In the genomic region with DNA sequence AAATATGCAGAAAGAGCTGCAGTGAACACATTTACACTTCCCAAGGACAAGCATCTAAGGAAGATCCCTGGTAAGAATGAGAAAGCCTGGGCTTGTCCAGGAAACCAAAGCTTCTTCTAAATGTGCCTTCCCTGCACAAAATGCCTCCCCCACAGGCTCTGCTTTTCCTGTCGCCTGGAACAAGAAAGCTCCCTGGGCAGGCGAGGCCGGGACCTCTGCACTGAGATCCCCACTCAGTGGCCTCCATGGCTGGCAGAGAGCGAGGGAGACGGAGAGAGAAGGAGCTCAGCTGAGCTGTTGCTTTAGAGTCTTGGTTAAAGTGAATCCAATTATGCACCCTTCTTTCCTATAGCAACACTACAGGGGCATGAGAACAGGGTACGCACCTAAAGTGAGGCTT, we compare ENCODE assay signal across 11 cellular contexts.
A peak's percentile ranks its signal among the peaks of the same experiment; 100 is the strongest.
DNase-seq lines count a peak whose midpoint lies in the region; ATAC-seq and TF ChIP-seq lines count a peak whose summit lies in the region.
"Had no signal": no experiment of that assay in that cellular context is flagged by ENCODE, and none has a peak within 500 bp of the region (broad histone marks: within the 10 kb centered on the region; RNA-seq: fewer than 3 reads in every experiment).

No MANE protein-coding gene starts in this region.

- no peak for DNase-seq in lung (ENCODE audit: low spot score)
- no peak for DNase-seq in spleen
- DNase-seq in superior temporal gyrus (ENCODE audit: extremely low spot score) = no peak
- DNase-seq in NOMO-1 treated with DMSO at 0.1 percent for 48 hours (lab: John Stamatoyannopoulos, UW; ENCODE audit: unreplicated experiment) = no peak
- DNase-seq in NCI-H748 (lab: John Stamatoyannopoulos, UW; ENCODE audit: unreplicated experiment) = no peak
- DNase-seq: NCI-H1105, NCI-H510A had no signal

- TF ChIP-seq CTCF in lung (IDR thresholded peaks at IDR 0.05; ENCODE audit: control extremely low read depth, extremely low read depth) (no peak), spleen (IDR thresholded peaks at IDR 0.05 in 8 of 11, conservative IDR thresholded peaks at IDR 0.05 in 3 of 11) (no peak)

- H3K9me3 ChIP-seq in HUES64 (ENCODE audit: insufficient read depth, low read depth, low read length) = no peaks in the 10 kb centered on the region
- H3K9me3 ChIP-seq in lung (ENCODE audit: control insufficient read depth in 2 of 2, insufficient read depth in 1 of 2, low read length in 1 of 2) = no peaks in the 10 kb centered on the region
- no peaks in the 10 kb centered on the region for H3K9me3 ChIP-seq in spleen

- H3K27ac ChIP-seq in HUES64 (ENCODE audit: low read depth, low read length) (peak overlapping the region; percentile 24; the same call in 1 of the 2 replicates), cingulate gyrus (ENCODE audit: low read depth, low read length) (peak overlapping the region; percentile 89), lung (ENCODE audit: low read depth in 1 of 2, low read length in 1 of 2) (peak overlapping the region; percentile 75 to 91), spleen (peak overlapping the region; percentile 52 to 89 (median 83))

- no peak for TF ChIP-seq POLR2A in spleen (IDR thresholded peaks at IDR 0.05)

- H3K27me3 ChIP-seq in HUES64 (ENCODE audit: insufficient read depth, low read length) = no peaks in the 10 kb centered on the region
- no peaks in the 10 kb centered on the region for H3K27me3 ChIP-seq in lung (ENCODE audit: control insufficient read depth, insufficient read depth)
- no peaks in the 10 kb centered on the region for H3K27me3 ChIP-seq in spleen (replicated peaks in 1 of 7)

- H3K4me1 ChIP-seq in HUES64 (ENCODE audit: insufficient read depth, low read length) (peaks cover 9% of the 10 kb centered on the region; the same call in 1 of the 2 replicates), lung (ENCODE audit: control insufficient read depth in 2 of 2, insufficient read depth in 2 of 2, low read length in 2 of 2) (peaks cover 0 to 14% of the 10 kb centered on the region in 2 donors), spleen (peaks cover 32 to 59% (median 49%) of the 10 kb centered on the region in 6 donors)

- H3K4me3 ChIP-seq in HUES64 (ENCODE audit: low read length) (no peak overlapping the region), lung (no peak overlapping the region), spleen (no peak overlapping the region)

- H3K9ac ChIP-seq in HUES64 (ENCODE audit: low read depth, low read length) = no peak overlapping the region

- H3K36me3 ChIP-seq in HUES64 (ENCODE audit: insufficient read depth, low read length) = peaks cover 19% of the 10 kb centered on the region
- peaks cover 0 to 2% of the 10 kb centered on the region in 2 donors for H3K36me3 ChIP-seq in lung (ENCODE audit: control insufficient read depth in 2 of 2, insufficient read depth in 2 of 2, low read length in 2 of 2)
- peaks cover 0 to 34% (median 0%) of the 10 kb centered on the region in 6 donors for H3K36me3 ChIP-seq in spleen

- no peak for ATAC-seq in lung (ENCODE audit: insufficient read depth, low FRiP score)
- no peak for ATAC-seq in GM18511 (IDR thresholded peaks at IDR 0.05; ENCODE audit: unreplicated experiment)
- ATAC-seq: activated naive CD4-positive, alpha-beta T cell treated with anti-CD3 and anti-CD28 coated beads, Interleukin-2, amount 50 U/mL, for 72 hours had no signal

- WGBS in HUES64 = 92% methylated on average over 6 of the region's 6 CpGs
- 72 to 89% methylated on average over 6 of the region's 6 CpGs for WGBS in lung, 2 donors
- WGBS in spleen, 5 donors = 71 to 85% (median 84%) methylated on average over 6 of the region's 6 CpGs

- intact Hi-C loops in spleen (cut with DNase I; ENCODE audit: low total_unique reads) = no loop called here

Comparison
In these comparisons a context has a peak if more than half of its experiments do, and no peak if none do; other contexts are left out.
1. H3K27ac ChIP-seq: peak in every context shown above with its lines; median percentile 89 in cingulate gyrus; 83 in lung; 83 in spleen; 24 in HUES64.